24 cellular contexts compared by ENCODE assay signal in genomic region chr7:43302773-43303172, GRCh38.
DNase-seq lines count a peak whose midpoint lies in the region; ATAC-seq and TF ChIP-seq lines count a peak whose summit lies in the region.
"Had no signal": no experiment of that assay in that cellular context is flagged by ENCODE, and none has a peak within 500 bp of the region (broad histone marks: within the 10 kb centered on the region; RNA-seq: fewer than 3 reads in every experiment).

No MANE protein-coding gene starts in this region.

- DNase-seq in activated T-cell treated with anti-CD3 and anti-CD28 coated beads, Interleukin-2, amount 50 U/mL, for 72 hours, result no peak
- no peak for DNase-seq in activated T-cell treated with anti-CD3 and anti-CD28 coated beads for 4 hours
- peak in 1 of 2 donors; percentile 14 for DNase-seq in stimulated activated naive CD8-positive, alpha-beta T cell treated with anti-CD3 and anti-CD28 coated beads, Interleukin-15, amount 100 ng/mL, for 72 hours
- DNase-seq in ureter (ENCODE audit: low spot score), result no peak
- no peak for DNase-seq in breast epithelium (ENCODE audit: low spot score in 2 of 2)
- no peak for DNase-seq in sciatic nerve (ENCODE audit: low spot score)
- DNase-seq: activated effector memory CD4-positive, alpha-beta T cell treated with anti-CD3 and anti-CD28 coated beads, Interleukin-2, amount 50 U/mL, for 16 hours; CD8-positive, alpha-beta T cell; gastrocnemius medialis; left cardiac atrium; NCI-H1436; NCI-H2081 treated with DMSO at 0.1 percent for 48 hours; NCI-H69; pancreas; spleen; T-cell; upper lobe of right lung had no signal

- no peak overlapping the region for H3K27ac ChIP-seq in breast epithelium
- H3K27ac ChIP-seq: gastrocnemius medialis, hepatocyte, pancreas, SJSA1, upper lobe of right lung had no signal

- no peaks in the 10 kb centered on the region for H3K79me2 ChIP-seq in Loucy (ENCODE audit: insufficient read depth, low read length)
- H3K79me2 ChIP-seq: hepatocyte had no signal

- peak overlapping the region; percentile 9 for H3K4me2 ChIP-seq in Loucy (ENCODE audit: low read depth, low read length, poor library complexity, severe bottlenecking)
- H3K4me2 ChIP-seq: hepatocyte had no signal

- intact Hi-C loops in breast epithelium (cut with DNase I; ENCODE audit: low total_unique reads), result no loop called here
- intact Hi-C loops in sciatic nerve (cut with DNase I), result no loop called here

- no peaks in the 10 kb centered on the region for H3F3A ChIP-seq in Loucy (ENCODE audit: low read depth)

- ATAC-seq in activated T-cell treated with anti-CD3 and anti-CD28 coated beads, Interleukin-2, amount 50 U/mL, for 72 hours (replicated peaks in 1 of 2), result no peak
- ATAC-seq in stimulated activated naive CD8-positive, alpha-beta T cell treated with anti-CD3 and anti-CD28 coated beads, Interleukin-15, amount 100 ng/mL, for 72 hours, result no peak
- no peak for ATAC-seq in sciatic nerve
- ATAC-seq: CD8-positive, alpha-beta T cell; gastrocnemius medialis; K562; left cardiac atrium; pancreas; T-cell had no signal

- H4K20me1 ChIP-seq in Loucy (ENCODE audit: insufficient read depth, low read length, poor library complexity, severe bottlenecking), result no peaks in the 10 kb centered on the region

- H3K27me3 Mint-ChIP-seq in activated T-cell treated with anti-CD3 and anti-CD28 coated beads, Interleukin-2, amount 50 U/mL, for 72 hours (ENCODE audit: low read depth), result peaks cover 43% of the 10 kb centered on the region
- H3K27me3 Mint-ChIP-seq in brain, result peaks cover 8% of the 10 kb centered on the region
- peaks cover 28% of the 10 kb centered on the region for H3K27me3 Mint-ChIP-seq in stimulated activated naive CD8-positive, alpha-beta T cell treated with anti-CD3 and anti-CD28 coated beads, Interleukin-15, amount 100 ng/mL, for 72 hours

- H3K36me3 ChIP-seq in Loucy (ENCODE audit: insufficient read depth, low read length), result no peaks in the 10 kb centered on the region
- no peaks in the 10 kb centered on the region for H3K36me3 ChIP-seq in breast epithelium
- H3K36me3 ChIP-seq: gastrocnemius medialis, pancreas, SJSA1, spleen, upper lobe of right lung had no signal

- peaks cover 40% of the 10 kb centered on the region for H3K4me1 Mint-ChIP-seq in activated T-cell treated with anti-CD3 and anti-CD28 coated beads, Interleukin-2, amount 50 U/mL, for 72 hours (ENCODE audit: low read depth)
- peaks cover 49% of the 10 kb centered on the region for H3K4me1 Mint-ChIP-seq in brain
- H3K4me1 Mint-ChIP-seq in stimulated activated naive CD8-positive, alpha-beta T cell treated with anti-CD3 and anti-CD28 coated beads, Interleukin-15, amount 100 ng/mL, for 72 hours, result peaks cover 41% of the 10 kb centered on the region

- no peak overlapping the region for H3K9ac ChIP-seq in Loucy (ENCODE audit: low read depth, low read length, poor library complexity, severe bottlenecking)

- H3K27me3 ChIP-seq in Loucy (ENCODE audit: insufficient read depth, low read length, poor library complexity, severe bottlenecking), result no peaks in the 10 kb centered on the region
- no peaks in the 10 kb centered on the region for H3K27me3 ChIP-seq in breast epithelium
- H3K27me3 ChIP-seq: hepatocyte, pancreas, SJSA1, upper lobe of right lung had no signal

- H3K27ac Mint-ChIP-seq in activated T-cell treated with anti-CD3 and anti-CD28 coated beads, Interleukin-2, amount 50 U/mL, for 72 hours, result peak overlapping the region; percentile 16
- peak overlapping the region in 4 of 5 experiments; percentile 6 to 31 (median 27) for H3K27ac Mint-ChIP-seq in brain
- H3K27ac Mint-ChIP-seq in stimulated activated naive CD8-positive, alpha-beta T cell treated with anti-CD3 and anti-CD28 coated beads, Interleukin-15, amount 100 ng/mL, for 72 hours, result peak overlapping the region in 1 of 2 donors; percentile 38
- H3K27ac Mint-ChIP-seq: activated CD4-positive, alpha-beta memory T cell treated with anti-CD3 and anti-CD28 coated beads for 36 hours; CD8-positive, alpha-beta T cell; nephron progenitor cell had no signal

- H3K9me3 Mint-ChIP-seq in activated T-cell treated with anti-CD3 and anti-CD28 coated beads, Interleukin-2, amount 50 U/mL, for 72 hours, result no peaks in the 10 kb centered on the region
- peaks cover 0 to 2% (median 0%) of the 10 kb centered on the region in 5 experiments for H3K9me3 Mint-ChIP-seq in brain
- no peaks in the 10 kb centered on the region for H3K9me3 Mint-ChIP-seq in stimulated activated naive CD8-positive, alpha-beta T cell treated with anti-CD3 and anti-CD28 coated beads, Interleukin-15, amount 100 ng/mL, for 72 hours
- H3K9me3 Mint-ChIP-seq: activated CD4-positive, alpha-beta memory T cell treated with anti-CD3 and anti-CD28 coated beads for 36 hours; CD8-positive, alpha-beta T cell; nephron progenitor cell; T-cell had no signal

- H3K9me3 ChIP-seq in Loucy (ENCODE audit: insufficient read depth, low read depth, low read length), result no peaks in the 10 kb centered on the region
- no peaks in the 10 kb centered on the region for H3K9me3 ChIP-seq in breast epithelium
- H3K9me3 ChIP-seq: gastrocnemius medialis, pancreas, SJSA1, spleen, upper lobe of right lung had no signal

- no peaks in the 10 kb centered on the region for H3K36me3 Mint-ChIP-seq in activated T-cell treated with anti-CD3 and anti-CD28 coated beads, Interleukin-2, amount 50 U/mL, for 72 hours (ENCODE audit: insufficient read depth in 2 of 2)
- no peaks in the 10 kb centered on the region for H3K36me3 Mint-ChIP-seq in brain
- H3K36me3 Mint-ChIP-seq: activated CD4-positive, alpha-beta memory T cell treated with anti-CD3 and anti-CD28 coated beads for 36 hours; CD8-positive, alpha-beta T cell; T-cell had no signal

- TF ChIP-seq CTCF in Loucy (conservative IDR thresholded peaks at IDR 0.05; ENCODE audit: low read length) (no peak), brain (conservative IDR thresholded peaks at IDR 0.05) (no peak), breast epithelium (IDR thresholded peaks at IDR 0.05) (no peak)

- no peak overlapping the region; the same call in 1 of the 2 replicates for H2AFZ ChIP-seq in Loucy (ENCODE audit: low read length)
- H2AFZ ChIP-seq: hepatocyte had no signal

- TF ChIP-seq POLR2A in breast epithelium (IDR thresholded peaks at IDR 0.05), result no peak

- no peaks in the 10 kb centered on the region for H3K9me2 ChIP-seq in Loucy (replicated peaks; ENCODE audit: low read depth, low read length)

- H3K4me3 ChIP-seq in Loucy (ENCODE audit: low read length, poor library complexity, severe bottlenecking), result no peak overlapping the region
- no peak overlapping the region for H3K4me3 ChIP-seq in breast epithelium
- H3K4me3 ChIP-seq: gastrocnemius medialis, hepatocyte, K562, pancreas, SJSA1, spleen, upper lobe of right lung had no signal

- H3K4me1 ChIP-seq in Loucy (ENCODE audit: insufficient read depth, low read length, poor library complexity, severe bottlenecking) (peaks cover 3% of the 10 kb centered on the region), breast epithelium (no peaks in the 10 kb centered on the region)
- H3K4me1 ChIP-seq: gastrocnemius medialis, pancreas, upper lobe of right lung had no signal

- H3K4me3 Mint-ChIP-seq in activated T-cell treated with anti-CD3 and anti-CD28 coated beads, Interleukin-2, amount 50 U/mL, for 72 hours, result peak overlapping the region; percentile 11 to 19
- peak overlapping the region in 1 of 5 experiments; percentile 5 for H3K4me3 Mint-ChIP-seq in brain
- peak overlapping the region; percentile 5 to 14 for H3K4me3 Mint-ChIP-seq in stimulated activated naive CD8-positive, alpha-beta T cell treated with anti-CD3 and anti-CD28 coated beads, Interleukin-15, amount 100 ng/mL, for 72 hours
- H3K4me3 Mint-ChIP-seq: activated CD4-positive, alpha-beta memory T cell treated with anti-CD3 and anti-CD28 coated beads for 36 hours; CD8-positive, alpha-beta T cell; nephron progenitor cell had no signal
